In the genomic region with DNA sequence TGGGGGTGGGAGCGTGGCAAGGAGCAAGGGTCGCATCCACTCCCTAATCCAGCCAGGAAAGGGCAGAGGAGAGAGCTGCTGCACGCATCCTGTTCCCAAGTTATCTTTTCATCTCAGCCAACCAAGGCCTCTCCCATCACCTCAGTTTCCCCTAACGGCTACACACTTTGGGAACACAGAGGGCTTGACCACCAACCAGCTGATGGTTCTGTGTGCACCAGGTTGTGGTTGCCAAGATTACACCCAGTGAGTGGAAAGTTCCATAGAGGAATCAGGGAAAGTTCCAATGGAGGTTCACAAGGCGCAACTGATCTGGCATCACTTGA, we compare ENCODE assay signal across 19 cellular contexts. TPM values are rescaled to one million over a fixed set of nuclear protein-coding genes. Genes with fewer than 3 reads are reported as not detected.
DNase-seq lines count a peak whose midpoint lies in the region; ATAC-seq and TF ChIP-seq lines count a peak whose summit lies in the region.
"Had no signal": no experiment of that assay in that cellular context is flagged by ENCODE, and none has a peak within 500 bp of the region (broad histone marks: within the 10 kb centered on the region; RNA-seq: fewer than 3 reads in every experiment).

No MANE protein-coding gene starts in this region.

- H3K9me3 ChIP-seq in heart right ventricle (no peaks in the 10 kb centered on the region), muscle layer of colon (ENCODE audit: low read length) (no peaks in the 10 kb centered on the region), thoracic aorta (no peaks in the 10 kb centered on the region)
- H3K9me3 ChIP-seq: adrenal gland, right lobe of liver had no signal

- H3K27me3 ChIP-seq in heart right ventricle: no peaks in the 10 kb centered on the region
- H3K27me3 ChIP-seq in muscle layer of colon (ENCODE audit: control insufficient read depth in 1 of 2, insufficient read depth in 2 of 2, low read length in 2 of 2): no peaks in the 10 kb centered on the region
- H3K27me3 ChIP-seq in thoracic aorta (replicated peaks; ENCODE audit: insufficient read depth): no peaks in the 10 kb centered on the region
- H3K27me3 ChIP-seq: adrenal gland, cardiac muscle cell, right lobe of liver had no signal

- no peak overlapping the region for H3K9ac ChIP-seq in muscle layer of colon (ENCODE audit: low read length)
- H3K9ac ChIP-seq: KMS-11 had no signal

- H3K4me1 Mint-ChIP-seq in activated T-helper 1 cell treated with anti-CD3 and anti-CD28 coated beads, Interleukin-12 subunit alpha, Interleukin-12 subunit beta, Interleukin-2, Interleukin-4 antibody, amounts not matched to agents 30 ng/mL and 10 ng/mL and 1 ng/mL, durations not matched to agents 14 hours and 24 hours and 36 hours (ENCODE audit: low read depth): peaks cover 87% of the 10 kb centered on the region
- peaks cover 23% of the 10 kb centered on the region for H3K4me1 Mint-ChIP-seq in chondrocyte (ENCODE audit: low read depth)

- H3K27me3 Mint-ChIP-seq in activated T-helper 1 cell treated with anti-CD3 and anti-CD28 coated beads, Interleukin-12 subunit alpha, Interleukin-12 subunit beta, Interleukin-2, Interleukin-4 antibody, amounts not matched to agents 30 ng/mL and 10 ng/mL and 1 ng/mL, durations not matched to agents 14 hours and 24 hours and 36 hours (ENCODE audit: insufficient read depth): no peaks in the 10 kb centered on the region
- no peaks in the 10 kb centered on the region for H3K27me3 Mint-ChIP-seq in chondrocyte (ENCODE audit: low read depth)

- 82 to 84% methylated on average over 5 of the region's 5 CpGs for WGBS in heart right ventricle, 2 donors

- H3K9me3 Mint-ChIP-seq in activated T-helper 1 cell treated with anti-CD3 and anti-CD28 coated beads, Interleukin-12 subunit alpha, Interleukin-12 subunit beta, Interleukin-2, Interleukin-4 antibody, amounts not matched to agents 30 ng/mL and 10 ng/mL and 1 ng/mL, durations not matched to agents 14 hours and 24 hours and 36 hours: no peaks in the 10 kb centered on the region
- no peaks in the 10 kb centered on the region for H3K9me3 Mint-ChIP-seq in chondrocyte (ENCODE audit: low read depth)

- TF ChIP-seq CTCF in heart right ventricle (IDR thresholded peaks at IDR 0.05) (peak in 3 of 9 donors; percentile 4 to 32 (median 22)), thoracic aorta (IDR thresholded peaks at IDR 0.05) (no peak), chondrocyte (IDR thresholded peaks at IDR 0.05) (no peak)

- peak overlapping the region; percentile 73 for H3K27ac Mint-ChIP-seq in activated T-helper 1 cell treated with anti-CD3 and anti-CD28 coated beads, Interleukin-12 subunit alpha, Interleukin-12 subunit beta, Interleukin-2, Interleukin-4 antibody, amounts not matched to agents 30 ng/mL and 10 ng/mL and 1 ng/mL, durations not matched to agents 14 hours and 24 hours and 36 hours
- H3K27ac Mint-ChIP-seq in chondrocyte (ENCODE audit: unreplicated experiment): no peak overlapping the region

- ATAC-seq in heart right ventricle (peak in 1 of 8 donors; percentile 6), Right ventricle myocardium inferior (no peak), thoracic aorta (ENCODE audit: insufficient number of reproducible peaks, low FRiP score, low read depth) (no peak), GM21515 (IDR thresholded peaks at IDR 0.05; ENCODE audit: unreplicated experiment) (no peak)
- ATAC-seq: GM12878 had no signal

- H3K36me3 ChIP-seq in heart right ventricle: peaks cover 0 to 56% (median 7%) of the 10 kb centered on the region in 9 donors
- H3K36me3 ChIP-seq in muscle layer of colon (ENCODE audit: insufficient read depth, low read length): peaks cover 28% of the 10 kb centered on the region
- peaks cover 3% of the 10 kb centered on the region for H3K36me3 ChIP-seq in thoracic aorta
- H3K36me3 ChIP-seq: adrenal gland, cardiac muscle cell had no signal

- no peak for DNase-seq in heart right ventricle
- DNase-seq in Right ventricle myocardium inferior (ENCODE audit: missing footprints): no peak
- no peak for DNase-seq in activated T-helper 1 cell treated with anti-CD3 and anti-CD28 coated beads, Interleukin-12 subunit alpha, Interleukin-12 subunit beta, Interleukin-2, Interleukin-4 antibody, amounts not matched to agents 30 ng/mL and 10 ng/mL and 1 ng/mL, durations not matched to agents 14 hours and 24 hours and 36 hours (ENCODE audit: low spot score)
- DNase-seq in thoracic aorta (ENCODE audit: low spot score): no peak
- DNase-seq in chondrocyte (ENCODE audit: low spot score): no peak
- DNase-seq in SW480 (ENCODE audit: low spot score): no peak
- DNase-seq: effector memory CD4-positive, alpha-beta T cell; kidney glomerular epithelial cell; NCI-H1048; NCI-H2081 treated with DMSO at 0.1 percent for 48 hours; NCI-H510A treated with DMSO at 0.1 percent for 48 hours had no signal

- H3K27ac ChIP-seq in heart right ventricle (peak overlapping the region in 6 of 10 donors; percentile 34 to 72 (median 55)), muscle layer of colon (ENCODE audit: low read depth, low read length) (peak overlapping the region; percentile 77), thoracic aorta (peak overlapping the region; percentile 12 to 16)
- H3K27ac ChIP-seq: cardiac muscle cell, KMS-11, RWPE1 had no signal

- intact Hi-C loops in heart right ventricle (cut with DNase I) (loop anchor here in 3 of 10 donors (5.0 kb wide), 3 partner anchors 36 to 56 kb away; a partner anchor contains a TSS), Right ventricle myocardium inferior (cut with DNase I) (loop anchor here (5.0 kb wide), 1 partner anchor 56 kb away; a partner anchor contains a TSS)
- intact Hi-C loops in activated T-helper 1 cell treated with anti-CD3 and anti-CD28 coated beads, Interleukin-12 subunit alpha, Interleukin-12 subunit beta, Interleukin-2, Interleukin-4 antibody, amounts not matched to agents 30 ng/mL and 10 ng/mL and 1 ng/mL, durations not matched to agents 14 hours and 24 hours and 36 hours (cut with micrococcal nuclease): no loop called here

- H3K4me1 ChIP-seq in heart right ventricle: peaks cover 5 to 52% (median 24%) of the 10 kb centered on the region in 9 donors
- H3K4me1 ChIP-seq in muscle layer of colon (ENCODE audit: insufficient read depth, low read length): peaks cover 53% of the 10 kb centered on the region
- H3K4me1 ChIP-seq in thoracic aorta (ENCODE audit: control insufficient read depth in 1 of 2, low read depth in 2 of 2): peaks cover 8 to 38% of the 10 kb centered on the region in 2 donors

- H3K4me3 ChIP-seq in heart right ventricle (no peak overlapping the region), muscle layer of colon (ENCODE audit: low read depth in 1 of 2, low read length in 2 of 2) (no peak overlapping the region), thoracic aorta (no peak overlapping the region)
- H3K4me3 ChIP-seq: adrenal gland, cardiac muscle cell, GM12878, right lobe of liver had no signal

- H3K4me3 Mint-ChIP-seq in activated T-helper 1 cell treated with anti-CD3 and anti-CD28 coated beads, Interleukin-12 subunit alpha, Interleukin-12 subunit beta, Interleukin-2, Interleukin-4 antibody, amounts not matched to agents 30 ng/mL and 10 ng/mL and 1 ng/mL, durations not matched to agents 14 hours and 24 hours and 36 hours: no peak overlapping the region
- no peak overlapping the region for H3K4me3 Mint-ChIP-seq in chondrocyte (ENCODE audit: unreplicated experiment)

- H3K36me3 Mint-ChIP-seq in activated T-helper 1 cell treated with anti-CD3 and anti-CD28 coated beads, Interleukin-12 subunit alpha, Interleukin-12 subunit beta, Interleukin-2, Interleukin-4 antibody, amounts not matched to agents 30 ng/mL and 10 ng/mL and 1 ng/mL, durations not matched to agents 14 hours and 24 hours and 36 hours (ENCODE audit: low read depth): peaks cover 60% of the 10 kb centered on the region
- peaks cover 1% of the 10 kb centered on the region for H3K36me3 Mint-ChIP-seq in chondrocyte (ENCODE audit: low read depth)

RNA-seq across cellular contexts. Expression of a gene that starts 53.9 kb away (rescaled TPM):
- total RNA-seq in heart right ventricle (10 to 100 TPM in 7 of 10 donors, 1 to 10 TPM in 3; 5.5 to 49.6 (median 28.1) TPM), Right ventricle myocardium inferior (11.3 TPM), thoracic aorta (10 to 100 TPM in 1 of 2 donors, 1 to 10 TPM in 1; 9.9 to 46.1 TPM), chondrocyte (43.5 to 125 TPM (median 125 TPM) in 3 replicates)
- polyA plus RNA-seq in heart right ventricle: 1 to 10 TPM; 6.4 to 8.8 TPM
- 341 and 348 TPM in 2 replicates for total RNA-seq in activated T-helper 1 cell treated with anti-CD3 and anti-CD28 coated beads, Interleukin-12 subunit alpha, Interleukin-12 subunit beta, Interleukin-2, Interleukin-4 antibody, amounts not matched to agents 30 ng/mL and 10 ng/mL and 1 ng/mL, durations not matched to agents 14 hours and 24 hours and 36 hours

Comparison
In these comparisons a context has a peak if more than half of its experiments do, and no peak if none do; other contexts are left out.
1. H3K27ac ChIP-seq: peak in every context shown above with its lines; median percentile 77 in muscle layer of colon; 55 in heart right ventricle; 14 in thoracic aorta.